Comparison of ENCODE assay signal across 22 cellular contexts in genomic region chr10:69466689-69467088, GRCh38. TPM values are rescaled to one million over a fixed set of nuclear protein-coding genes. Genes with fewer than 3 reads are reported as not detected.
DNase-seq lines count a peak whose midpoint lies in the region; ATAC-seq, FAIRE-seq and TF ChIP-seq lines count a peak whose summit lies in the region.
"Had no signal": no experiment of that assay in that cellular context is flagged by ENCODE, and none has a peak within 500 bp of the region (broad histone marks: within the 10 kb centered on the region; RNA-seq: fewer than 3 reads in every experiment).

No MANE protein-coding gene starts in this region.

- no peaks in the 10 kb centered on the region for H3K27me3 ChIP-seq in trophoblast cell (ENCODE audit: insufficient read depth, low read length)
- H3K27me3 ChIP-seq in upper lobe of right lung: no peaks in the 10 kb centered on the region
- H3K27me3 ChIP-seq in SK-N-SH (ENCODE audit: insufficient read depth): no peaks in the 10 kb centered on the region
- H3K27me3 ChIP-seq: hepatocyte, vagina had no signal

- H3K4me3 ChIP-seq in trophoblast cell (ENCODE audit: low read depth, low read length) (no peak overlapping the region), upper lobe of right lung (no peak overlapping the region), SK-N-SH (ENCODE audit: low read depth in 2 of 2, low read length in 1 of 2) (no peak overlapping the region)
- H3K4me3 ChIP-seq: hepatocyte, vagina had no signal

- TF ChIP-seq CTCF in upper lobe of right lung (IDR thresholded peaks at IDR 0.05) (no peak), SK-N-SH (IDR thresholded peaks at IDR 0.05) (no peak)

- H3K27ac ChIP-seq in trophoblast cell (ENCODE audit: low read depth, low read length): no peak overlapping the region
- no peak overlapping the region for H3K27ac ChIP-seq in upper lobe of right lung
- no peak overlapping the region for H3K27ac ChIP-seq in SK-N-SH (ENCODE audit: low read depth in 2 of 2, low read length in 1 of 2)
- H3K27ac ChIP-seq: hepatocyte had no signal

- H3K4me2 ChIP-seq in trophoblast cell (ENCODE audit: low read length): no peak overlapping the region
- H3K4me2 ChIP-seq in SK-N-SH: no peak overlapping the region
- H3K4me2 ChIP-seq: hepatocyte had no signal

- no peak for TF ChIP-seq RAD21 in SK-N-SH (IDR thresholded peaks at IDR 0.05; ENCODE audit: low read length)

- H3K79me1 ChIP-seq in trophoblast cell (ENCODE audit: low read length): no peaks in the 10 kb centered on the region

- TF ChIP-seq EP300 in SK-N-SH (IDR thresholded peaks at IDR 0.05; ENCODE audit: borderline replicate concordance in 1 of 2, low read depth in 1 of 2, low read length in 1 of 2): no peak

- no peaks in the 10 kb centered on the region for H4K20me1 ChIP-seq in SK-N-SH (ENCODE audit: insufficient read depth)

- no peak overlapping the region for H4K12ac ChIP-seq in trophoblast cell (ENCODE audit: low read depth, low read length)

- no peak overlapping the region for H4K8ac ChIP-seq in trophoblast cell (ENCODE audit: low read depth, low read length)

- H2AK5ac ChIP-seq in trophoblast cell (ENCODE audit: low read length): no peak overlapping the region

- H3K9ac ChIP-seq in trophoblast cell (ENCODE audit: low read length) (no peak overlapping the region), SK-N-SH (no peak overlapping the region)

- H3K4me1 ChIP-seq in trophoblast cell (ENCODE audit: control insufficient read depth in 1 of 2, insufficient read depth in 2 of 2, low read length in 2 of 2): peaks cover 7 to 8% of the 10 kb centered on the region in 2 experiments
- H3K4me1 ChIP-seq in upper lobe of right lung: peaks cover 49% of the 10 kb centered on the region
- peaks cover 8 to 11% of the 10 kb centered on the region in 2 experiments; a peak in 2 of 4 replicates for H3K4me1 ChIP-seq in SK-N-SH (ENCODE audit: control insufficient read depth in 1 of 2, insufficient read depth in 2 of 2, low read depth in 1 of 2, low read length in 1 of 2)

- H3K23ac ChIP-seq in trophoblast cell (ENCODE audit: low read length): no peak overlapping the region

- ATAC-seq in Right ventricle myocardium inferior (no peak), upper lobe of right lung (peak; percentile 5), GM21619 (IDR thresholded peaks at IDR 0.05; ENCODE audit: unreplicated experiment) (no peak)
- ATAC-seq: HCT116 had no signal

- H3K14ac ChIP-seq in trophoblast cell (ENCODE audit: low read length): no peak overlapping the region

- H2BK120ac ChIP-seq in trophoblast cell (ENCODE audit: insufficient read depth, low read length, poor library complexity): no peak overlapping the region

- H3K9me3 ChIP-seq in trophoblast cell (ENCODE audit: insufficient read depth, low read depth, low read length) (no peaks in the 10 kb centered on the region), upper lobe of right lung (no peaks in the 10 kb centered on the region), SK-N-SH (no peaks in the 10 kb centered on the region)
- H3K9me3 ChIP-seq: vagina had no signal

- H3K9me2 ChIP-seq in SK-N-SH: no peaks in the 10 kb centered on the region

- CTCF ChIA-PET in SK-N-SH (lab: Yijun Ruan, JAX): interaction anchor here (1.1 kb wide), 1 partner anchor 30 kb away, joined by 3 read pairs; no protein-coding TSS in a partner anchor

- H2AFZ ChIP-seq in trophoblast cell (ENCODE audit: insufficient read depth, low read length, poor library complexity) (no peak overlapping the region), SK-N-SH (ENCODE audit: low read depth) (no peak overlapping the region)
- H2AFZ ChIP-seq: hepatocyte had no signal

- POLR2A ChIA-PET in SK-N-SH (lab: Yijun Ruan, JAX): no interaction called here

- H2BK12ac ChIP-seq in trophoblast cell (ENCODE audit: low read length): peak overlapping the region; percentile 26

- H3K79me2 ChIP-seq in trophoblast cell (ENCODE audit: control insufficient read depth, insufficient read depth, low read length, poor library complexity) (peaks cover 1% of the 10 kb centered on the region), SK-N-SH (ENCODE audit: insufficient read depth) (no peaks in the 10 kb centered on the region)

- DNase-seq in cardiac septum (ENCODE audit: low spot score): peak; percentile 55
- no peak for DNase-seq in Right ventricle myocardium inferior (ENCODE audit: missing footprints)
- peak; percentile 78 for DNase-seq in globus pallidus (ENCODE audit: low spot score)
- no peak for DNase-seq in trophoblast cell
- no peak for DNase-seq in upper lobe of right lung
- DNase-seq in SK-N-SH: no peak
- DNase-seq in HTR-8/SVneo (ENCODE audit: insufficient read length, low spot score): no peak
- DNase-seq: activated CD8-positive, alpha-beta memory T cell treated with anti-CD3 and anti-CD28 coated beads, Interleukin-2, amount 50 U/mL, for 48 hours; activated gamma-delta T cell; cerebellar nuclear complex; effector memory CD4-positive, alpha-beta T cell; NCI-H1930; NCI-H524; nephron progenitor cell; stimulated activated naive CD4-positive, alpha-beta T cell; T1000 had no signal

- H3K18ac ChIP-seq in trophoblast cell (ENCODE audit: low read length): peak overlapping the region; percentile 38

- no peaks in the 10 kb centered on the region for H3F3A ChIP-seq in SK-N-SH (replicated peaks; ENCODE audit: insufficient read depth)

- FAIRE-seq in HTR-8/SVneo (lab: Jason Lieb, UNC): no peak
- FAIRE-seq: keratinocyte had no signal

- intact Hi-C loops in cardiac septum (cut with DNase I): no loop called here
- intact Hi-C loops in Right ventricle myocardium inferior (cut with DNase I): no loop called here
- intact Hi-C loops in upper lobe of right lung (cut with DNase I): no loop called here

- no peak overlapping the region for H3K4ac ChIP-seq in trophoblast cell (ENCODE audit: low read depth, low read length)

- WGBS in trophoblast cell (ENCODE audit: extremely low coverage, insufficient coverage, insufficient read length): no CpG with 5 or more reads among the region's 10 CpGs
- WGBS in SK-N-SH (ENCODE audit: low lambda C conversion rate): 76% methylated on average over 9 of the region's 10 CpGs

- H3K36me3 ChIP-seq in trophoblast cell (ENCODE audit: control insufficient read depth in 1 of 2, insufficient read depth in 2 of 2, low read length in 2 of 2) (no peaks in the 10 kb centered on the region), upper lobe of right lung (no peaks in the 10 kb centered on the region), SK-N-SH (replicated peaks in 1 of 2; ENCODE audit: control insufficient read depth in 1 of 2, insufficient read depth in 2 of 2, low read length in 1 of 2) (no peaks in the 10 kb centered on the region)
- H3K36me3 ChIP-seq: vagina had no signal

- no peak overlapping the region for H2BK5ac ChIP-seq in trophoblast cell (ENCODE audit: low read depth, low read length, poor library complexity)

- H4K91ac ChIP-seq in trophoblast cell (ENCODE audit: low read depth, low read length): peak overlapping the region; percentile 33

TF ChIP-seq in SK-N-SH, 30 proteins besides CTCF, POLR2A, EP300 and RAD21 (continues in another document):
- no peak for TF ChIP-seq GATA2 (CRISPR knock-in tag; IDR thresholded peaks at IDR 0.05)
- no peak for TF ChIP-seq YY1 (IDR thresholded peaks at IDR 0.05; ENCODE audit: low read depth)
- no peak for TF ChIP-seq USF1 (IDR thresholded peaks at IDR 0.05; ENCODE audit: borderline replicate concordance, low read depth)
- TF ChIP-seq TEAD4 (IDR thresholded peaks at IDR 0.05; ENCODE audit: borderline replicate concordance, insufficient read depth): no peak
- TF ChIP-seq GABPA (IDR thresholded peaks at IDR 0.05; ENCODE audit: low read depth): no peak
- TF ChIP-seq ELF1 (IDR thresholded peaks at IDR 0.05): no peak
- no peak for TF ChIP-seq SMC3 (IDR thresholded peaks at IDR 0.05; ENCODE audit: low read depth, low read length)
- no peak for TF ChIP-seq FOSL2 (IDR thresholded peaks at IDR 0.05; ENCODE audit: borderline replicate concordance, low read depth)
- no peak for TF ChIP-seq NRF1 (IDR thresholded peaks at IDR 0.05; ENCODE audit: low read depth, low read length)
- no peak for TF ChIP-seq TAF1 (IDR thresholded peaks at IDR 0.05; ENCODE audit: borderline replicate concordance, low read depth, low read length)
- no peak for TF ChIP-seq FOXM1 (IDR thresholded peaks at IDR 0.05; ENCODE audit: low read depth)
- no peak for TF ChIP-seq NFIC (IDR thresholded peaks at IDR 0.05; ENCODE audit: borderline replicate concordance)
- TF ChIP-seq, protein P1, sequence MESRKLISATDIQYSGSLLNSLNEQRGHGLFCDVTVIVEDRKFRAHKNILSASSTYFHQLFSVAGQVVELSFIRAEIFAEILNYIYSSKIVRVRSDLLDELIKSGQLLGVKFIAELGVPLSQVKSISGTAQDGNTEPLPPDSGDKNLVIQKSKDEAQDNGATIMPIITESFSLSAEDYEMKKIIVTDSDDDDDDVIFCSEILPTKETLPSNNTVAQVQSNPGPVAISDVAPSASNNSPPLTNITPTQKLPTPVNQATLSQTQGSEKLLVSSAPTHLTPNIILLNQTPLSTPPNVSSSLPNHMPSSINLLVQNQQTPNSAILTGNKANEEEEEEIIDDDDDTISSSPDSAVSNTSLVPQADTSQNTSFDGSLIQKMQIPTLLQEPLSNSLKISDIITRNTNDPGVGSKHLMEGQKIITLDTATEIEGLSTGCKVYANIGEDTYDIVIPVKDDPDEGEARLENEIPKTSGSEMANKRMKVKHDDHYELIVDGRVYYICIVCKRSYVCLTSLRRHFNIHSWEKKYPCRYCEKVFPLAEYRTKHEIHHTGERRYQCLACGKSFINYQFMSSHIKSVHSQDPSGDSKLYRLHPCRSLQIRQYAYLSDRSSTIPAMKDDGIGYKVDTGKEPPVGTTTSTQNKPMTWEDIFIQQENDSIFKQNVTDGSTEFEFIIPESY (IDR thresholded peaks at IDR 0.05; ENCODE audit: borderline replicate concordance, low read depth): no peak
- no peak for TF ChIP-seq JUND (IDR thresholded peaks at IDR 0.05)

RNA-seq across cellular contexts. Expression of gene TSPAN15, which starts 15.4 kb away (rescaled TPM):
- total RNA-seq in cardiac septum (6.9 TPM), Right ventricle myocardium inferior (11.8 TPM), upper lobe of right lung (47.3 TPM)
- polyA plus RNA-seq in trophoblast cell (2013): 19.1 and 19.5 TPM in 2 replicates
- 8.5 and 13.8 TPM in 2 replicates for polyA plus RNA-seq in SK-N-SH (2012; rRNA removed)
- 8.0 and 9.7 TPM in 2 replicates for polyA plus RNA-seq in SK-N-SH (2012; cell fraction: cytosol; rRNA removed)
- 7.3 and 8.3 TPM in 2 replicates for polyA plus RNA-seq in SK-N-SH (2012; cell fraction: nucleus; rRNA removed)
- polyA plus RNA-seq: IgD-negative memory B cell had no signal

RNA-seq across cellular contexts. Expression of gene TACR2, which starts 50.0 kb away (rescaled TPM):
- total RNA-seq in cardiac septum (0.13 TPM), Right ventricle myocardium inferior (0.19 TPM), upper lobe of right lung (0.90 TPM)
- polyA plus RNA-seq in trophoblast cell (2013): 0.07 and 0.10 TPM in 2 replicates
- 0.02 and 0.05 TPM in 2 replicates for polyA plus RNA-seq in SK-N-SH (2012; rRNA removed)
- polyA plus RNA-seq in SK-N-SH (2012; cell fraction: cytosol; rRNA removed): 0.03 TPM in 1 of 2 replicates, not detected in the other
- polyA plus RNA-seq in SK-N-SH (2012; cell fraction: nucleus; rRNA removed): not detected in 2 replicates
- polyA plus RNA-seq: hepatocyte had no signal

Comparison
In these comparisons a context has a peak if more than half of its experiments do, and no peak if none do; other contexts are left out.
1. DNase-seq: peak in cardiac septum (single experiment) and globus pallidus (single experiment); none in Right ventricle myocardium inferior (single experiment), trophoblast cell (0 of 2), upper lobe of right lung (single experiment), SK-N-SH (single experiment) and HTR-8/SVneo (single experiment).